17 cellular contexts compared by ENCODE assay signal in the genomic region with DNA sequence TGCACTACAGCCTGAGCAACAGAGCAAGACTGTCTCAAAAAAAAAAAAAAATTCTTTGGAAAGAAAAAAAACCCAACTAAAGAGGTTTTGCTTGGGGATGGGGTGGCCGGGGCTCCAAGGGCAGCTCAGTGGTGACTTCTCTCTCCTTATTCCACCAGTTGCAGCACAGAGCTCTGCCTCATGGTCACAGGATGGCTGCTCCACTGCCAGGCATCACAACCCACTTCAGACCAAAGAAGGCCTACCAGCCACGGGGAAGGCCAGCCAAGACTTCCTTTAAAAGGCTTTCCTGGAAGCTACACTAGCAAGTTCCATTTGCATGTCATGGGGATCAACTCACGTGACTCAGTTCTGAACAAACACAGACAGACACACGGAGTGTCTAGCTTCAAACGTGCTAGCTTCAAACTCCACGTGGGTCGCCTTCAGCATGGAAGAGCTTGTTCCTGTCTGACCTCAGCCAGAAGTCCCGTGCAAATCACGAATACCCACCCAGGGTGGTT. TPM values are rescaled to one million over a fixed set of nuclear protein-coding genes. Genes with fewer than 3 reads are reported as not detected.
"Had no signal": no experiment of that assay in that cellular context is flagged by ENCODE, and none has a peak within 500 bp of the region (broad histone marks: within the 10 kb centered on the region; RNA-seq: fewer than 3 reads in every experiment).

No MANE protein-coding gene starts in this region.

- ATAC-seq: activated naive CD8-positive, alpha-beta T cell treated with anti-CD3 and anti-CD28 coated beads, Interleukin-2, amount 50 U/mL, for 24 hours; heart left ventricle; left lobe of liver; sciatic nerve had no signal

- H3K27ac Mint-ChIP-seq: activated CD4-positive, alpha-beta T cell treated with anti-CD3 and anti-CD28 coated beads, Interleukin-2, amount 10 ng/mL, durations not matched to agents 24 days and 14 days; activated naive CD8-positive, alpha-beta T cell treated with anti-CD3 and anti-CD28 coated beads, Interleukin-2, amount 50 U/mL, for 24 hours; activated T-helper 1 cell treated with anti-CD3 and anti-CD28 coated beads, Interleukin-12 subunit alpha, Interleukin-12 subunit beta, Interleukin-2, Interleukin-4 antibody, amounts not matched to agents 30 ng/mL and 10 ng/mL and 1 ng/mL, durations not matched to agents 14 hours and 24 hours and 36 hours; brain; mesothelial cell of epicardium; type B pancreatic cell had no signal

- H3K4me1 Mint-ChIP-seq: activated CD4-positive, alpha-beta T cell treated with anti-CD3 and anti-CD28 coated beads, Interleukin-2, amount 10 ng/mL, durations not matched to agents 24 days and 14 days; activated naive CD8-positive, alpha-beta T cell treated with anti-CD3 and anti-CD28 coated beads, Interleukin-2, amount 50 U/mL, for 24 hours; brain; mesothelial cell of epicardium had no signal

- DNase-seq: activated CD4-positive, alpha-beta T cell treated with anti-CD3 and anti-CD28 coated beads, Interleukin-2, amount 10 ng/mL, durations not matched to agents 24 days and 14 days; activated naive CD4-positive, alpha-beta T cell; activated naive CD8-positive, alpha-beta T cell treated with anti-CD3 and anti-CD28 coated beads, Interleukin-2, amount 50 U/mL, for 24 hours; anterior cingulate cortex; caudate nucleus; heart left ventricle; kidney; stimulated activated CD4-positive, alpha-beta T cell treated with anti-CD3 and anti-CD28 coated beads, Interleukin-4, amount 100 ng/mL, for 1 hour; testis had no signal

- H3K27me3 Mint-ChIP-seq: activated CD4-positive, alpha-beta T cell treated with anti-CD3 and anti-CD28 coated beads, Interleukin-2, amount 10 ng/mL, durations not matched to agents 24 days and 14 days; activated naive CD8-positive, alpha-beta T cell treated with anti-CD3 and anti-CD28 coated beads, Interleukin-2, amount 50 U/mL, for 24 hours; brain; type B pancreatic cell had no signal

- FAIRE-seq: colon, frontal cortex, kidney had no signal

- H3K9me3 Mint-ChIP-seq: activated CD4-positive, alpha-beta T cell treated with anti-CD3 and anti-CD28 coated beads, Interleukin-2, amount 10 ng/mL, durations not matched to agents 24 days and 14 days; activated naive CD8-positive, alpha-beta T cell treated with anti-CD3 and anti-CD28 coated beads, Interleukin-2, amount 50 U/mL, for 24 hours; activated T-helper 1 cell treated with anti-CD3 and anti-CD28 coated beads, Interleukin-12 subunit alpha, Interleukin-12 subunit beta, Interleukin-2, Interleukin-4 antibody, amounts not matched to agents 30 ng/mL and 10 ng/mL and 1 ng/mL, durations not matched to agents 14 hours and 24 hours and 36 hours; brain; mesothelial cell of epicardium; type B pancreatic cell had no signal

- H3K4me3 Mint-ChIP-seq: activated CD4-positive, alpha-beta T cell treated with anti-CD3 and anti-CD28 coated beads, Interleukin-2, amount 10 ng/mL, durations not matched to agents 24 days and 14 days; activated naive CD8-positive, alpha-beta T cell treated with anti-CD3 and anti-CD28 coated beads, Interleukin-2, amount 50 U/mL, for 24 hours; activated T-helper 1 cell treated with anti-CD3 and anti-CD28 coated beads, Interleukin-12 subunit alpha, Interleukin-12 subunit beta, Interleukin-2, Interleukin-4 antibody, amounts not matched to agents 30 ng/mL and 10 ng/mL and 1 ng/mL, durations not matched to agents 14 hours and 24 hours and 36 hours; brain; mesothelial cell of epicardium; type B pancreatic cell had no signal

RNA-seq across cellular contexts. Expression of a gene that starts 30.4 kb away (rescaled TPM):
- total RNA-seq: frontal cortex, sciatic nerve had no signal
